ENCODE assay signal across 39 cellular contexts in the genomic region with DNA sequence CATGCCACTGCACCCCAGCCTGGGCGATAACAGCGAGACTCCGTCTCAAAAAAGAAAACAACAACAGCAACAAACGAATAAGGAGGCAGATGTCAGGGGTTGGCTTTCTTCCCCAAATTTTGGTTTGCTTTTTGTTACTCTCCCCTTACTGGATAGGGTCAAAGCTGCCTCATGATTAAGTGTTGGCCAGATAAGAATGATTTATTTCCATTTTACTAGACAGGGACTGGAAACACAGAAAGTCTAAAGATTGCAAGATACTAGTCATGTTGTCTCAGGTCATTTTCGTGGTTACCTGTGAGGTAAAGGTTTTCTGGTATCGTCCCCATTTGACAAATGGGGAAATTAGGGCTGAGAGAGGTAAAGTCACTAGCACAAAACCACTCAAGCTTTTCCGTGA.
"Had no signal": no experiment of that assay in that cellular context is flagged by ENCODE, and none has a peak within 500 bp of the region (broad histone marks: within the 10 kb centered on the region; RNA-seq: fewer than 3 reads in every experiment).

No MANE protein-coding gene starts in this region.

- H3K36me3 ChIP-seq: adrenal gland, ascending aorta, brain microvascular endothelial cell, breast epithelium, cardiac muscle cell had no signal

- DNase-seq: activated effector memory CD4-positive, alpha-beta T cell treated with anti-CD3 and anti-CD28 coated beads, Interleukin-2, amount 50 U/mL, for 16 hours; activated effector memory CD4-positive, alpha-beta T cell treated with Interleukin-2 at 50 U/mL for 16 hours; activated gamma-delta T cell; activated gamma-delta T cell treated with Interleukin-2 at 50 U/mL for 16 hours; activated naive CD4-positive, alpha-beta T cell; activated naive CD4-positive, alpha-beta T cell treated with anti-CD3 and anti-CD28 coated beads for 36 hours; activated naive CD4-positive, alpha-beta T cell treated with anti-CD3 and anti-CD28 coated beads, Interleukin-2, amount 10 ng/mL, durations not matched to agents 7 days and 5 days; activated naive CD4-positive, alpha-beta T cell treated with anti-CD3 and anti-CD28 coated beads, Interleukin-2, amount 50 U/mL, for 16 hours; activated naive CD4-positive, alpha-beta T cell treated with Interleukin-2 at 50 U/mL for 16 hours; activated naive CD8-positive, alpha-beta T cell treated with anti-CD3 and anti-CD28 coated beads for 36 hours; activated naive CD8-positive, alpha-beta T cell treated with anti-CD3 and anti-CD28 coated beads, Interleukin-2, amount 10 ng/mL, durations not matched to agents 7 days and 5 days; activated naive CD8-positive, alpha-beta T cell treated with anti-CD3 and anti-CD28 coated beads, Interleukin-2, amount 50 U/mL, for 24 hours; activated T-cell treated with anti-CD3 and anti-CD28 coated beads, Interleukin-2, amount 50 U/mL, for 4 hours; activated T-cell treated with anti-CD3 and anti-CD28 coated beads, Interleukin-2, amount 50 U/mL, for 48 hours; activated T-cell treated with anti-CD3 and anti-CD28 coated beads, Interleukin-2, amount 50 U/mL, for 72 hours; adrenal gland; amniotic stem cell; amygdala; anterior cingulate cortex; aorta; body of pancreas; brain microvascular endothelial cell; caudate nucleus; central memory CD4-positive, alpha-beta T cell; cerebellar nuclear complex had no signal

- ATAC-seq: activated naive CD4-positive, alpha-beta T cell treated with anti-CD3 and anti-CD28 coated beads, Interleukin-2, amount 50 U/mL, for 72 hours; activated naive CD8-positive, alpha-beta T cell treated with anti-CD3 and anti-CD28 coated beads, Interleukin-2, amount 50 U/mL, for 24 hours; activated T-cell treated with anti-CD3 and anti-CD28 coated beads, Interleukin-2, amount 50 U/mL, for 4 hours; activated T-cell treated with anti-CD3 and anti-CD28 coated beads, Interleukin-2, amount 50 U/mL, for 72 hours; activated T-helper 17 cell treated with anti-CD3 and anti-CD28 coated beads, Interleukin-2, amount 50 U/mL, for 72 hours; body of pancreas had no signal

- H3K9me3 Mint-ChIP-seq: activated naive CD4-positive, alpha-beta T cell treated with anti-CD3 and anti-CD28 coated beads for 36 hours; activated naive CD4-positive, alpha-beta T cell treated with anti-CD3 and anti-CD28 coated beads, Interleukin-2, amount 10 ng/mL, durations not matched to agents 7 days and 5 days; activated naive CD4-positive, alpha-beta T cell treated with anti-CD3 and anti-CD28 coated beads, Interleukin-2, amount 50 U/mL, for 24 hours; activated naive CD8-positive, alpha-beta T cell treated with anti-CD3 and anti-CD28 coated beads for 36 hours; activated naive CD8-positive, alpha-beta T cell treated with anti-CD3 and anti-CD28 coated beads, Interleukin-2, amount 50 U/mL, for 24 hours; activated T-cell treated with anti-CD3 and anti-CD28 coated beads, Interleukin-2, amount 50 U/mL, for 4 hours; activated T-helper 1 cell treated with anti-CD3 and anti-CD28 coated beads, Interleukin-12 subunit alpha, Interleukin-12 subunit beta, Interleukin-2, Interleukin-4 antibody, amounts not matched to agents 30 ng/mL and 10 ng/mL and 1 ng/mL, durations not matched to agents 14 hours and 24 hours and 36 hours; activated T-helper 17 cell treated with anti-CD3 and anti-CD28 coated beads, Interleukin-2, amount 50 U/mL, for 72 hours; activated T-helper 2 cell treated with anti-CD3 and anti-CD28 coated beads, Interferon-gamma antibody, Interleukin-2, Interleukin-4, amounts not matched to agents 10 μg/mL and 5 μg/mL and 100 μg/mL, durations not matched to agents 14 hours and 24 hours and 36 hours; brain; central memory CD8-positive, alpha-beta T cell had no signal

- H3K36me3 Mint-ChIP-seq: activated naive CD4-positive, alpha-beta T cell treated with anti-CD3 and anti-CD28 coated beads, Interleukin-2, amount 10 ng/mL, durations not matched to agents 7 days and 5 days; activated naive CD4-positive, alpha-beta T cell treated with anti-CD3 and anti-CD28 coated beads, Interleukin-2, amount 50 U/mL, for 24 hours; activated naive CD4-positive, alpha-beta T cell treated with anti-CD3 and anti-CD28 coated beads, Interleukin-2, amount 50 U/mL, for 72 hours; activated naive CD8-positive, alpha-beta T cell; activated naive CD8-positive, alpha-beta T cell treated with anti-CD3 and anti-CD28 coated beads for 36 hours; brain had no signal

- H3K9me3 ChIP-seq: adrenal gland, ascending aorta, body of pancreas, breast epithelium had no signal

- H3K4me1 ChIP-seq: adrenal gland, ascending aorta, breast epithelium had no signal

- H3K4me1 Mint-ChIP-seq: activated naive CD4-positive, alpha-beta T cell treated with anti-CD3 and anti-CD28 coated beads, Interleukin-2, amount 10 ng/mL, durations not matched to agents 7 days and 5 days; activated naive CD4-positive, alpha-beta T cell treated with anti-CD3 and anti-CD28 coated beads, Interleukin-2, amount 50 U/mL, for 24 hours; activated naive CD8-positive, alpha-beta T cell treated with anti-CD3 and anti-CD28 coated beads, Interleukin-2, amount 50 U/mL, for 24 hours; activated T-helper 17 cell treated with anti-CD3 and anti-CD28 coated beads, Interleukin-2, amount 50 U/mL, for 72 hours; central memory CD8-positive, alpha-beta T cell had no signal

- H3K27me3 ChIP-seq: adrenal gland, ascending aorta, body of pancreas, brain microvascular endothelial cell, breast epithelium, cardiac muscle cell had no signal

- FAIRE-seq: astrocyte, bronchial epithelial cell, colon had no signal

- H3K27ac Mint-ChIP-seq: activated naive CD4-positive, alpha-beta T cell treated with anti-CD3 and anti-CD28 coated beads for 36 hours; activated naive CD4-positive, alpha-beta T cell treated with anti-CD3 and anti-CD28 coated beads, Interleukin-2, amount 10 ng/mL, durations not matched to agents 7 days and 5 days; activated naive CD4-positive, alpha-beta T cell treated with anti-CD3 and anti-CD28 coated beads, Interleukin-2, amount 50 U/mL, for 24 hours; activated naive CD4-positive, alpha-beta T cell treated with anti-CD3 and anti-CD28 coated beads, Interleukin-2, amount 50 U/mL, for 72 hours; activated naive CD8-positive, alpha-beta T cell; activated naive CD8-positive, alpha-beta T cell treated with anti-CD3 and anti-CD28 coated beads for 36 hours; activated naive CD8-positive, alpha-beta T cell treated with anti-CD3 and anti-CD28 coated beads, Interleukin-2, amount 10 ng/mL, durations not matched to agents 7 days and 5 days; activated naive CD8-positive, alpha-beta T cell treated with anti-CD3 and anti-CD28 coated beads, Interleukin-2, amount 50 U/mL, for 24 hours; activated T-cell treated with anti-CD3 and anti-CD28 coated beads, Interleukin-2, amount 50 U/mL, for 72 hours; activated T-helper 1 cell treated with anti-CD3 and anti-CD28 coated beads, Interleukin-12 subunit alpha, Interleukin-12 subunit beta, Interleukin-2, Interleukin-4 antibody, amounts not matched to agents 30 ng/mL and 10 ng/mL and 1 ng/mL, durations not matched to agents 14 hours and 24 hours and 36 hours; activated T-helper 17 cell treated with anti-CD3 and anti-CD28 coated beads, Interleukin-2, amount 50 U/mL, for 72 hours; activated T-helper 2 cell treated with anti-CD3 and anti-CD28 coated beads, Interferon-gamma antibody, Interleukin-2, Interleukin-4, amounts not matched to agents 10 μg/mL and 5 μg/mL and 100 μg/mL, durations not matched to agents 14 hours and 24 hours and 36 hours; brain had no signal

- H3K4me3 Mint-ChIP-seq: activated naive CD4-positive, alpha-beta T cell treated with anti-CD3 and anti-CD28 coated beads for 36 hours; activated naive CD4-positive, alpha-beta T cell treated with anti-CD3 and anti-CD28 coated beads, Interleukin-2, amount 10 ng/mL, durations not matched to agents 7 days and 5 days; activated naive CD4-positive, alpha-beta T cell treated with anti-CD3 and anti-CD28 coated beads, Interleukin-2, amount 50 U/mL, for 24 hours; activated naive CD8-positive, alpha-beta T cell; activated naive CD8-positive, alpha-beta T cell treated with anti-CD3 and anti-CD28 coated beads for 36 hours; activated naive CD8-positive, alpha-beta T cell treated with anti-CD3 and anti-CD28 coated beads, Interleukin-2, amount 10 ng/mL, durations not matched to agents 7 days and 5 days; activated naive CD8-positive, alpha-beta T cell treated with anti-CD3 and anti-CD28 coated beads, Interleukin-2, amount 50 U/mL, for 24 hours; activated T-cell treated with anti-CD3 and anti-CD28 coated beads, Interleukin-2, amount 50 U/mL, for 4 hours; activated T-cell treated with anti-CD3 and anti-CD28 coated beads, Interleukin-2, amount 50 U/mL, for 72 hours; activated T-helper 1 cell treated with anti-CD3 and anti-CD28 coated beads, Interleukin-12 subunit alpha, Interleukin-12 subunit beta, Interleukin-2, Interleukin-4 antibody, amounts not matched to agents 30 ng/mL and 10 ng/mL and 1 ng/mL, durations not matched to agents 14 hours and 24 hours and 36 hours; activated T-helper 17 cell treated with anti-CD3 and anti-CD28 coated beads, Interleukin-2, amount 50 U/mL, for 72 hours; brain; central memory CD8-positive, alpha-beta T cell had no signal

- H3K4me3 ChIP-seq: adrenal gland, ascending aorta, body of pancreas, breast epithelium, cardiac muscle cell had no signal

- H3K27ac ChIP-seq: adrenal gland, ascending aorta, body of pancreas, brain microvascular endothelial cell, breast epithelium, cardiac muscle cell had no signal
